In genomic region chr2:99554238-99554637, GRCh38 we compare ENCODE assay signal across 20 cellular contexts.
DNase-seq lines count a peak whose midpoint lies in the region; ATAC-seq and TF ChIP-seq lines count a peak whose summit lies in the region.
"Had no signal": no experiment of that assay in that cellular context is flagged by ENCODE, and none has a peak within 500 bp of the region (broad histone marks: within the 10 kb centered on the region; RNA-seq: fewer than 3 reads in every experiment).

No MANE protein-coding gene starts in this region.

- H3K27me3 ChIP-seq in iPS DF 6.9 (ENCODE audit: control insufficient read depth, insufficient read depth, low read length) = no peaks in the 10 kb centered on the region
- H3K27me3 ChIP-seq: upper lobe of right lung had no signal

- no peak overlapping the region for H3K4me3 Mint-ChIP-seq in stimulated activated naive B cell treated with anti-CD40 and anti-IgM and Interleukin-4, amounts not matched to agents 10 μg/mL and 1 μg/mL and 100 μg/mL, for 72 hours
- H3K4me3 Mint-ChIP-seq: activated CD8-positive, alpha-beta T cell treated with anti-CD3 and anti-CD28 coated beads for 36 hours; activated T-helper 17 cell treated with anti-CD3 and anti-CD28 coated beads, Interleukin-2, amount 50 U/mL, for 72 hours; CD8-positive, alpha-beta memory T cell; stimulated activated effector memory CD8-positive, alpha-beta T cell treated with anti-CD3 and anti-CD28 coated beads, Interleukin-12 subunit alpha, Interleukin-12 subunit beta, amount 100 ng/mL, for 72 hours had no signal

- H3K27ac ChIP-seq in iPS DF 6.9 (ENCODE audit: low read length) = no peak overlapping the region
- H3K27ac ChIP-seq: esophagus squamous epithelium, SK-N-MC, upper lobe of right lung had no signal

- H3K9me3 ChIP-seq in iPS DF 6.9 (ENCODE audit: control insufficient read depth, insufficient read depth, low read length) = no peaks in the 10 kb centered on the region
- H3K9me3 ChIP-seq: esophagus squamous epithelium, HAP-1, upper lobe of right lung had no signal

- no peak overlapping the region for H3K4me3 ChIP-seq in iPS DF 6.9 (ENCODE audit: low read length)
- H3K4me3 ChIP-seq: esophagus squamous epithelium, HAP-1, SK-N-MC, upper lobe of right lung had no signal

- peaks cover 45 to 69% of the 10 kb centered on the region in 2 donors for H3K36me3 Mint-ChIP-seq in stimulated activated naive B cell treated with anti-CD40 and anti-IgM and Interleukin-4, amounts not matched to agents 10 μg/mL and 1 μg/mL and 100 μg/mL, for 72 hours
- H3K36me3 Mint-ChIP-seq: CD8-positive, alpha-beta memory T cell; stimulated activated effector memory CD8-positive, alpha-beta T cell treated with anti-CD3 and anti-CD28 coated beads, Interleukin-12 subunit alpha, Interleukin-12 subunit beta, amount 100 ng/mL, for 72 hours had no signal

- H3K27me3 Mint-ChIP-seq in stimulated activated naive B cell treated with anti-CD40 and anti-IgM and Interleukin-4, amounts not matched to agents 10 μg/mL and 1 μg/mL and 100 μg/mL, for 72 hours = no peaks in the 10 kb centered on the region
- H3K27me3 Mint-ChIP-seq: activated CD8-positive, alpha-beta T cell treated with anti-CD3 and anti-CD28 coated beads for 36 hours had no signal

- peak overlapping the region; percentile 62 for H3K27ac Mint-ChIP-seq in stimulated activated naive B cell treated with anti-CD40 and anti-IgM and Interleukin-4, amounts not matched to agents 10 μg/mL and 1 μg/mL and 100 μg/mL, for 72 hours
- H3K27ac Mint-ChIP-seq: activated CD8-positive, alpha-beta T cell treated with anti-CD3 and anti-CD28 coated beads for 36 hours; activated T-helper 17 cell treated with anti-CD3 and anti-CD28 coated beads, Interleukin-2, amount 50 U/mL, for 72 hours; CD8-positive, alpha-beta memory T cell; stimulated activated effector memory CD8-positive, alpha-beta T cell treated with anti-CD3 and anti-CD28 coated beads, Interleukin-12 subunit alpha, Interleukin-12 subunit beta, amount 100 ng/mL, for 72 hours had no signal

- TF ChIP-seq POLR2A in GM18505 (IDR thresholded peaks at IDR 0.05; ENCODE audit: borderline replicate concordance, extremely low read depth, insufficient read depth, insufficient read length) = no peak

- WGBS in iPS DF 6.9 (ENCODE audit: insufficient coverage, insufficient read length) = no CpG with 5 or more reads among the region's 23 CpGs

- DNase-seq in NCI-H1436 (lab: John Stamatoyannopoulos, UW) = peak; percentile 68
- no peak for DNase-seq in NCI-H1436 treated with DMSO at 0.1 percent for 48 hours (lab: John Stamatoyannopoulos, UW)
- peak; percentile 59 for DNase-seq in SHP77 treated with DMSO at 0.1 percent for 48 hours (lab: John Stamatoyannopoulos, UW)
- peak; percentile 50 for DNase-seq in iPS DF 6.9 (ENCODE audit: low read depth, low spot score)
- DNase-seq in stimulated activated naive B cell treated with anti-CD40 and anti-IgM and Interleukin-4, amounts not matched to agents 10 μg/mL and 1 μg/mL and 100 μg/mL, for 72 hours = no peak
- no peak for DNase-seq in stimulated activated CD4-positive, alpha-beta T cell treated with anti-CD3 and anti-CD28 coated beads, Interleukin-2, amount 100 ng/mL, for 24 hours
- DNase-seq in A172 (ENCODE audit: low spot score) = no peak
- DNase-seq: activated CD8-positive, alpha-beta T cell treated with anti-CD3 and anti-CD28 coated beads for 36 hours; anterior cingulate cortex; CD8-positive, alpha-beta memory T cell; esophagus squamous epithelium; mammary epithelial cell; NCI-H187 treated with DMSO at 0.1 percent for 48 hours; upper lobe of right lung had no signal

- H3K9me3 Mint-ChIP-seq in stimulated activated naive B cell treated with anti-CD40 and anti-IgM and Interleukin-4, amounts not matched to agents 10 μg/mL and 1 μg/mL and 100 μg/mL, for 72 hours = no peaks in the 10 kb centered on the region
- H3K9me3 Mint-ChIP-seq: activated CD8-positive, alpha-beta T cell treated with anti-CD3 and anti-CD28 coated beads for 36 hours; activated T-helper 17 cell treated with anti-CD3 and anti-CD28 coated beads, Interleukin-2, amount 50 U/mL, for 72 hours; CD8-positive, alpha-beta memory T cell; stimulated activated effector memory CD8-positive, alpha-beta T cell treated with anti-CD3 and anti-CD28 coated beads, Interleukin-12 subunit alpha, Interleukin-12 subunit beta, amount 100 ng/mL, for 72 hours had no signal

- H3K4me1 Mint-ChIP-seq in stimulated activated naive B cell treated with anti-CD40 and anti-IgM and Interleukin-4, amounts not matched to agents 10 μg/mL and 1 μg/mL and 100 μg/mL, for 72 hours = peaks cover 0 to 2% of the 10 kb centered on the region in 2 donors
- H3K4me1 Mint-ChIP-seq: activated T-helper 17 cell treated with anti-CD3 and anti-CD28 coated beads, Interleukin-2, amount 50 U/mL, for 72 hours; stimulated activated effector memory CD8-positive, alpha-beta T cell treated with anti-CD3 and anti-CD28 coated beads, Interleukin-12 subunit alpha, Interleukin-12 subunit beta, amount 100 ng/mL, for 72 hours had no signal

- no peaks in the 10 kb centered on the region for H3K36me3 ChIP-seq in iPS DF 6.9 (ENCODE audit: control insufficient read depth, insufficient read depth, low read length)
- H3K36me3 ChIP-seq: esophagus squamous epithelium, HAP-1, upper lobe of right lung had no signal

- no peaks in the 10 kb centered on the region for H3K4me1 ChIP-seq in iPS DF 6.9 (ENCODE audit: control insufficient read depth, insufficient read depth, low read length)
- H3K4me1 ChIP-seq: esophagus squamous epithelium, HAP-1, upper lobe of right lung had no signal

- ATAC-seq in stimulated activated naive B cell treated with anti-CD40 and anti-IgM and Interleukin-4, amounts not matched to agents 10 μg/mL and 1 μg/mL and 100 μg/mL, for 72 hours (replicated peaks) = no peak
- no peak for ATAC-seq in GM18505 (IDR thresholded peaks at IDR 0.05; ENCODE audit: unreplicated experiment)
- ATAC-seq: activated CD8-positive, alpha-beta T cell treated with anti-CD3 and anti-CD28 coated beads for 36 hours; activated T-helper 17 cell treated with anti-CD3 and anti-CD28 coated beads, Interleukin-2, amount 50 U/mL, for 72 hours; sciatic nerve; stimulated activated effector memory CD8-positive, alpha-beta T cell treated with anti-CD3 and anti-CD28 coated beads, Interleukin-12 subunit alpha, Interleukin-12 subunit beta, amount 100 ng/mL, for 72 hours; upper lobe of right lung had no signal

Comparison
In these comparisons a context has a peak if more than half of its experiments do, and no peak if none do; other contexts are left out.
1. DNase-seq: peak in NCI-H1436 (single experiment), SHP77 treated with DMSO at 0.1 percent for 48 hours (single experiment) and iPS DF 6.9 (single experiment); none in NCI-H1436 treated with DMSO at 0.1 percent for 48 hours (single experiment), stimulated activated naive B cell treated with anti-CD40 and anti-IgM and Interleukin-4, amounts not matched to agents 10 μg/mL and 1 μg/mL and 100 μg/mL, for 72 hours (single experiment), stimulated activated CD4-positive, alpha-beta T cell treated with anti-CD3 and anti-CD28 coated beads, Interleukin-2, amount 100 ng/mL, for 24 hours (0 of 2) and A172 (single experiment).